In genomic region chr2:69582582-69583176, GRCh38 we compare ENCODE assay signal across 10 cellular contexts.
DNase-seq lines count a peak whose midpoint lies in the region; ATAC-seq, FAIRE-seq and TF ChIP-seq lines count a peak whose summit lies in the region.
"Had no signal": no experiment of that assay in that cellular context is flagged by ENCODE, and none has a peak within 500 bp of the region (broad histone marks: within the 10 kb centered on the region; RNA-seq: fewer than 3 reads in every experiment).

No MANE protein-coding gene starts in this region.

- DNase-seq in AG04450 (ENCODE audit: low read depth, low spot score), result no peak
- DNase-seq in H54 (ENCODE audit: insufficient read length, low spot score), result peak; percentile 19
- DNase-seq in activated naive CD8-positive, alpha-beta T cell treated with anti-CD3 and anti-CD28 coated beads for 36 hours, result no peak
- peak; percentile 42 for DNase-seq in HepG2 (ENCODE audit: low spot score)
- no peak for DNase-seq in NCI-H2171 treated with DMSO at 0.1 percent for 48 hours (lab: John Stamatoyannopoulos, UW)
- no peak for DNase-seq in Karpas-422
- DNase-seq in activated CD4-positive, alpha-beta T cell treated with anti-CD3 and anti-CD28 coated beads, Interleukin-2, amount 50 U/mL, for 4 hours, result no peak
- DNase-seq: T1000 had no signal

- H3K4me2 ChIP-seq in HepG2 (ENCODE audit: low read depth, low read length) (peak overlapping the region; percentile 21; the same call in 1 of the 2 replicates), Karpas-422 (ENCODE audit: low read depth, low read length, poor library complexity, severe bottlenecking) (no peak overlapping the region)

- CTCF ChIA-PET in AG04450 (lab: Charles Lee), result interaction anchor here (1.0 to 2.2 kb wide), 3 partner anchors 17 to 57 kb away, joined by 3 to 13 read pairs (median 3); no protein-coding TSS in a partner anchor
- CTCF ChIA-PET in HepG2 (lab: Yijun Ruan, JAX; ENCODE audit: low intra/inter-chr PET ratio, low total read pairs), result no interaction called here

- peaks cover 27% of the 10 kb centered on the region for H3K36me3 Mint-ChIP-seq in activated naive CD8-positive, alpha-beta T cell treated with anti-CD3 and anti-CD28 coated beads for 36 hours

- intact Hi-C loops in HepG2 (cut with micrococcal nuclease; ENCODE audit: unreplicated experiment), result no loop called here

- FAIRE-seq in H54 (lab: Jason Lieb, UNC) (peak; percentile 41), HepG2 (lab: Jason Lieb, UNC) (no peak)

- H3K27me3 Mint-ChIP-seq in activated naive CD8-positive, alpha-beta T cell treated with anti-CD3 and anti-CD28 coated beads for 36 hours, result no peaks in the 10 kb centered on the region

- ATAC-seq in HepG2 (peak; percentile 20; the same call in 2 of the 3 replicates), HG03565 (IDR thresholded peaks at IDR 0.05; ENCODE audit: unreplicated experiment) (no peak)

- no peak for TF ChIP-seq CTCF in AG04450 (IDR thresholded peaks at IDR 0.05; ENCODE audit: low read depth, low read length)
- no peak for TF ChIP-seq CTCF in HepG2 (CRISPR knock-in tag; IDR thresholded peaks at IDR 0.05)

- H3K9me2 ChIP-seq in Karpas-422 (replicated peaks; ENCODE audit: insufficient read depth, low read length), result no peaks in the 10 kb centered on the region

- H3K27me3 ChIP-seq in AG04450 (ENCODE audit: control insufficient read depth, insufficient read depth, low read length) (no peaks in the 10 kb centered on the region), HepG2 (ENCODE audit: control insufficient read depth in 1 of 2, insufficient read depth in 2 of 2, low read length in 2 of 2) (no peaks in the 10 kb centered on the region), Karpas-422 (ENCODE audit: low read length) (no peaks in the 10 kb centered on the region)

- no peaks in the 10 kb centered on the region for H3K79me2 ChIP-seq in HepG2 (ENCODE audit: insufficient read depth, low read length)
- no peaks in the 10 kb centered on the region for H3K79me2 ChIP-seq in Karpas-422 (ENCODE audit: low read length)

- H3K4me1 Mint-ChIP-seq in activated naive CD8-positive, alpha-beta T cell treated with anti-CD3 and anti-CD28 coated beads for 36 hours, result peaks cover 81% of the 10 kb centered on the region

- H3K36me3 ChIP-seq in HepG2 (replicated peaks in 1 of 2; ENCODE audit: control insufficient read depth in 1 of 2, insufficient read depth in 2 of 2, low read length in 2 of 2) (no peaks in the 10 kb centered on the region), Karpas-422 (ENCODE audit: insufficient read depth, low read length) (no peaks in the 10 kb centered on the region)

- H3K27ac ChIP-seq in AG04450 (ENCODE audit: low read depth, low read length) (peak overlapping the region; percentile 31), HepG2 (ENCODE audit: extremely low read length, insufficient read depth, low read length) (no peak overlapping the region), Karpas-422 (ENCODE audit: low read length) (no peak overlapping the region)
- H3K27ac ChIP-seq: epithelial cell of prostate had no signal

- POLR2A ChIA-PET in AG04450 (lab: Yijun Ruan, JAX) (interaction anchor here (0.7 to 1.2 kb wide), 3 partner anchors 7 to 59 kb away, joined by 3 to 11 read pairs (median 3); no protein-coding TSS in a partner anchor), HepG2 (lab: Yijun Ruan, JAX) (interaction anchor here (1.4 kb wide), 1 partner anchor 104 kb away, joined by 3 read pairs; no protein-coding TSS in a partner anchor)

- H2AFZ ChIP-seq in HepG2 (ENCODE audit: low read length) (no peak overlapping the region), Karpas-422 (ENCODE audit: low read length) (no peak overlapping the region)

- TF ChIP-seq EP300 in HepG2 (IDR thresholded peaks at IDR 0.05; ENCODE audit: low read depth in 2 of 2, low read length in 2 of 2) (no peak), HepG2 (CRISPR knock-in tag; IDR thresholded peaks at IDR 0.05; ENCODE audit: borderline replicate concordance) (no peak)

- H4K20me1 ChIP-seq in HepG2 (ENCODE audit: insufficient read depth, low read length), result no peaks in the 10 kb centered on the region
- H4K20me1 ChIP-seq in Karpas-422 (ENCODE audit: insufficient read depth, low read depth, low read length), result peaks cover 3% of the 10 kb centered on the region; the same call in 1 of the 2 replicates

- no peak overlapping the region for H3K4me3 ChIP-seq in AG04450 (ENCODE audit: low read depth, low read length)
- H3K4me3 ChIP-seq in HepG2 (replicated peaks in 1 of 3; ENCODE audit: insufficient read depth in 1 of 3, low read depth in 2 of 3, low read length in 3 of 3), result no peak overlapping the region
- H3K4me3 ChIP-seq in Karpas-422 (ENCODE audit: low read length), result no peak overlapping the region

- H3K27ac Mint-ChIP-seq in activated naive CD8-positive, alpha-beta T cell treated with anti-CD3 and anti-CD28 coated beads for 36 hours, result peak overlapping the region; percentile 80

- no peaks in the 10 kb centered on the region for H3K9me3 ChIP-seq in AG04450 (ENCODE audit: control insufficient read depth, insufficient read depth, low read length)
- no peaks in the 10 kb centered on the region for H3K9me3 ChIP-seq in HepG2 (ENCODE audit: low read length)
- no peaks in the 10 kb centered on the region for H3K9me3 ChIP-seq in Karpas-422 (ENCODE audit: low read length)

- peak overlapping the region; percentile 63 for H3K4me3 Mint-ChIP-seq in activated naive CD8-positive, alpha-beta T cell treated with anti-CD3 and anti-CD28 coated beads for 36 hours

- H3K9me3 Mint-ChIP-seq in activated naive CD8-positive, alpha-beta T cell treated with anti-CD3 and anti-CD28 coated beads for 36 hours, result no peaks in the 10 kb centered on the region

- in situ Hi-C loops in HepG2 (cut with HindIII; ENCODE audit: extremely low pct_ligation_motif_present, low pct_unique_long_range_greater_than_20kb), result no loop called here

- peaks cover 45% of the 10 kb centered on the region for H3K4me1 ChIP-seq in HepG2 (ENCODE audit: insufficient read depth, low read length)
- no peaks in the 10 kb centered on the region for H3K4me1 ChIP-seq in Karpas-422 (ENCODE audit: low read length)

- no TSS peak for BruUV-seq in HepG2 (replicated peaks; lab: Mats Ljungman, UMichigan)

- TF ChIP-seq RAD21 in HepG2 (CRISPR knock-in tag; IDR thresholded peaks at IDR 0.05), result no peak

- WGBS in HepG2 (ENCODE audit: low lambda C conversion rate), result 41% methylated on average over 3 of the region's 3 CpGs

- H3K9ac ChIP-seq in HepG2 (ENCODE audit: insufficient read depth, low read depth, low read length), result no peak overlapping the region
- no peak overlapping the region for H3K9ac ChIP-seq in Karpas-422 (ENCODE audit: low read length)

- TF ChIP-seq POLR2A in H54 (IDR thresholded peaks at IDR 0.05; ENCODE audit: low read depth, low read length) (no peak), HepG2 (IDR thresholded peaks at IDR 0.05; ENCODE audit: insufficient read depth in 1 of 2, low read depth in 2 of 2, low read length in 2 of 2) (no peak)

TF ChIP-seq in HepG2, 621 proteins besides CTCF, POLR2A, EP300 and RAD21:
- TF ChIP-seq ZNF292 (CRISPR knock-in tag; IDR thresholded peaks at IDR 0.05; ENCODE audit: borderline replicate concordance, low read depth) (no peak), PRDM15 (CRISPR knock-in tag; IDR thresholded peaks at IDR 0.05) (no peak), ZFP1 (CRISPR knock-in tag; IDR thresholded peaks at IDR 0.05) (no peak), TEAD2 (CRISPR knock-in tag; IDR thresholded peaks at IDR 0.05) (no peak), YY1 (IDR thresholded peaks at IDR 0.05; ENCODE audit: insufficient read depth, insufficient replicate concordance, low read depth, low read length) (no peak), ZNF326 (CRISPR knock-in tag; IDR thresholded peaks at IDR 0.05; ENCODE audit: borderline replicate concordance) (no peak), JDP2 (CRISPR knock-in tag; IDR thresholded peaks at IDR 0.05; ENCODE audit: borderline replicate concordance) (no peak), ZNF790 (CRISPR knock-in tag; IDR thresholded peaks at IDR 0.05; ENCODE audit: borderline replicate concordance) (no peak)

Comparison
In these comparisons a context has a peak if more than half of its experiments do, and no peak if none do; other contexts are left out.
1. DNase-seq: peak in H54 (single experiment) and HepG2 (single experiment); none in AG04450 (single experiment), activated naive CD8-positive, alpha-beta T cell treated with anti-CD3 and anti-CD28 coated beads for 36 hours (single experiment), NCI-H2171 treated with DMSO at 0.1 percent for 48 hours (single experiment), Karpas-422 (single experiment) and activated CD4-positive, alpha-beta T cell treated with anti-CD3 and anti-CD28 coated beads, Interleukin-2, amount 50 U/mL, for 4 hours (0 of 2).